In the genomic region with DNA sequence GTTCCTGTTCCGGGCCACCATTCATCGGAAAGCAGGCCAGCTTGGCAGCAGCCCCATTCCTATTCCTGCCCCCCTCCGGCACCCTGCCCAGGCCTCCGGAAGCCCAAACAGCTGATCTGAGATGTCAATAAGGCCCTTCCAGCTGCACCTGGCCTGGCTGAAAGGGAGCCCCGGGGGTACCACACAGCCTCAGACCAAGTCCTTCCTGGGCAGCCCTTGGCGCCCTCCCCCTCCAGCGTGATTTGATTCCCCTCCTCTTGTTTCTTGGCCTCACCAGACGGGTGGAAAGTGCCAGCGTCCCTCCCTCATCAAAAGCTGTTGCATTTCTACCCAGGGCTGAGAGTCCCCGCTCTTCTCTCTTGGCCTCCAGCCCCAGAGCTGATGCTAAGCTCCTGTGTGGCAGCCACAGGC, we compare ENCODE assay signal across 13 cellular contexts.
DNase-seq lines count a peak whose midpoint lies in the region; ATAC-seq and TF ChIP-seq lines count a peak whose summit lies in the region.
"Had no signal": no experiment of that assay in that cellular context is flagged by ENCODE, and none has a peak within 500 bp of the region (broad histone marks: within the 10 kb centered on the region; RNA-seq: fewer than 3 reads in every experiment).

No MANE protein-coding gene starts in this region.

- H3K4me1 ChIP-seq in DND-41 (ENCODE audit: insufficient read depth, low read length), result peaks cover 42% of the 10 kb centered on the region

- no peak overlapping the region for H2AFZ ChIP-seq in DND-41 (ENCODE audit: low read depth, low read length)

- no peaks in the 10 kb centered on the region for H3K9me3 ChIP-seq in DND-41 (ENCODE audit: insufficient read depth, low read length, severe bottlenecking)
- H3K9me3 ChIP-seq: left lung had no signal

- H3K9ac ChIP-seq in DND-41 (ENCODE audit: low read depth, low read length), result no peak overlapping the region

- no peak for ATAC-seq in DND-41 (ENCODE audit: insufficient read depth, low read depth)
- no peak for ATAC-seq in HG02763 (IDR thresholded peaks at IDR 0.05; ENCODE audit: unreplicated experiment)
- ATAC-seq: left lung had no signal

- peaks cover 25% of the 10 kb centered on the region for H3K36me3 ChIP-seq in DND-41 (ENCODE audit: insufficient read depth, low read length)
- H3K36me3 ChIP-seq: left lung had no signal

- H3K4me2 ChIP-seq in DND-41 (ENCODE audit: insufficient read depth, low read length), result no peak overlapping the region

- no peak for TF ChIP-seq CTCF in DND-41 (IDR thresholded peaks at IDR 0.05; ENCODE audit: borderline replicate concordance, extremely low read depth, low read length, poor library complexity, severe bottlenecking)
- no peak for TF ChIP-seq CTCF in dorsolateral prefrontal cortex (IDR thresholded peaks at IDR 0.05 in 54 of 56, conservative IDR thresholded peaks at IDR 0.05 in 2 of 56; ENCODE audit: low read depth in 1 of 56, partially characterized antibody in 56 of 56)

- peaks cover 88% of the 10 kb centered on the region for H4K20me1 ChIP-seq in DND-41 (ENCODE audit: insufficient read depth, low read length)

- DNase-seq in DND-41, result no peak
- DNase-seq in NCI-H345 treated with DMSO at 0.1 percent for 48 hours (lab: John Stamatoyannopoulos, UW; ENCODE audit: unreplicated experiment), result peak; percentile 36
- peak; percentile 31 to 77 (median 60) for DNase-seq in dorsolateral prefrontal cortex
- DNase-seq in occipital lobe (lab: John Stamatoyannopoulos, UW), result peak; percentile 62
- DNase-seq in stimulated activated naive CD4-positive, alpha-beta T cell (lab: John Stamatoyannopoulos, UW), result no peak
- DNase-seq in ACHN, result no peak
- DNase-seq in ureter (ENCODE audit: low spot score), result no peak
- DNase-seq: activated CD4-positive, alpha-beta T cell treated with anti-CD3 and anti-CD28 coated beads, Interleukin-2, amount 50 U/mL, for 1 hour; DMS53; Kasumi-1; left lung; RPMI8226 had no signal

- peaks cover 96% of the 10 kb centered on the region for H3K79me2 ChIP-seq in DND-41 (ENCODE audit: insufficient read depth, low read length)

- in situ Hi-C loops in ACHN (cut with HindIII; ENCODE audit: low pct_ligation_motif_present, low pct_unique_long_range_greater_than_20kb, low sequenced_read_pairs), result no loop called here

- intact Hi-C loops in dorsolateral prefrontal cortex (cut with DNase I), result no loop called here

- H3K27ac ChIP-seq in DND-41 (ENCODE audit: low read length) (0 out of 2 replicates have a peak overlapping the region, but pooled peaks have one; percentile 15), dorsolateral prefrontal cortex (peak overlapping the region in 41 of 59 donors; percentile 9 to 81 (median 54))
- H3K27ac ChIP-seq: left lung had no signal

- no peaks in the 10 kb centered on the region for H3K27me3 ChIP-seq in DND-41 (ENCODE audit: insufficient read depth, low read length, poor library complexity)
- H3K27me3 ChIP-seq in dorsolateral prefrontal cortex, result no peaks in the 10 kb centered on the region
- H3K27me3 ChIP-seq: left lung had no signal

- H3K4me3 ChIP-seq in DND-41 (ENCODE audit: low read depth in 1 of 2, low read length in 2 of 2) (no peak overlapping the region), dorsolateral prefrontal cortex (peak overlapping the region in 18 of 59 donors; percentile 3 to 41 (median 16))
- H3K4me3 ChIP-seq: left lung had no signal

Comparison
In these comparisons a context has a peak if more than half of its experiments do, and no peak if none do; other contexts are left out.
1. DNase-seq: peak in NCI-H345 treated with DMSO at 0.1 percent for 48 hours (single experiment), dorsolateral prefrontal cortex (10 of 10) and occipital lobe (single experiment); none in DND-41 (single experiment), stimulated activated naive CD4-positive, alpha-beta T cell (0 of 6), ACHN (single experiment) and ureter (single experiment).